26 cellular contexts compared by ENCODE assay signal in genomic region chr13:73684286-73684685, GRCh38.
DNase-seq lines count a peak whose midpoint lies in the region; ATAC-seq and TF ChIP-seq lines count a peak whose summit lies in the region.
"Had no signal": no experiment of that assay in that cellular context is flagged by ENCODE, and none has a peak within 500 bp of the region (broad histone marks: within the 10 kb centered on the region; RNA-seq: fewer than 3 reads in every experiment).

No MANE protein-coding gene starts in this region.

- no peak overlapping the region for H3K4me3 Mint-ChIP-seq in mesothelial cell of epicardium
- H3K4me3 Mint-ChIP-seq: activated naive CD8-positive, alpha-beta T cell; activated T-cell treated with anti-CD3 and anti-CD28 coated beads, Interleukin-2, amount 50 U/mL, for 24 hours; HFFc6; memory B cell; stimulated activated naive CD8-positive, alpha-beta T cell treated with anti-CD3 and anti-CD28 coated beads, Interleukin-15, amount 100 ng/mL, for 72 hours; T-cell had no signal

- peaks cover 6% of the 10 kb centered on the region for H3K9me3 Mint-ChIP-seq in mesothelial cell of epicardium
- H3K9me3 Mint-ChIP-seq: activated T-cell treated with anti-CD3 and anti-CD28 coated beads, Interleukin-2, amount 50 U/mL, for 24 hours; HFFc6; memory B cell; stimulated activated naive CD8-positive, alpha-beta T cell treated with anti-CD3 and anti-CD28 coated beads, Interleukin-15, amount 100 ng/mL, for 72 hours; T-cell had no signal

- DNase-seq in COLO668 (lab: John Stamatoyannopoulos, UW; ENCODE audit: unreplicated experiment) (peak; percentile 29), NCI-H1417 (lab: John Stamatoyannopoulos, UW) (peak in 2 of 3 experiments; percentile 54 to 83), SK-MEL-5 (ENCODE audit: low read depth, low spot score) (peak; percentile 63), mesothelial cell of epicardium (ENCODE audit: low spot score in 2 of 2, unreplicated experiment in 2 of 2) (no peak)
- DNase-seq: activated CD4-positive, alpha-beta T cell treated with anti-CD3 and anti-CD28 coated beads, Interleukin-2, amount 50 U/mL, for 1 hour; activated CD4-positive, CD25-positive, alpha-beta regulatory T cell; activated effector memory CD4-positive, alpha-beta T cell treated with anti-CD3 and anti-CD28 coated beads, Interleukin-2, amount 50 U/mL, for 16 hours; activated T-cell treated with anti-CD3 and anti-CD28 coated beads, Interleukin-2, amount 50 U/mL, for 24 hours; anterior cingulate cortex; DMS79 treated with DMSO at 0.1 percent for 48 hours; GDM1; HFFc6; hypothalamus; NCI-H1105; NCI-H2227 treated with DMSO at 0.1 percent for 48 hours; RPMI8226; stimulated activated CD4-positive, alpha-beta T cell treated with anti-CD3 and anti-CD28 coated beads, Interleukin-1b, Interleukin-23, amount 100 ng/mL, for 48 hours; stimulated activated naive CD8-positive, alpha-beta T cell treated with anti-CD3 and anti-CD28 coated beads, Interleukin-15, amount 100 ng/mL, for 72 hours; T-cell; uterus had no signal

- H3K27me3 Mint-ChIP-seq in mesothelial cell of epicardium (ENCODE audit: low read depth): no peaks in the 10 kb centered on the region
- H3K27me3 Mint-ChIP-seq: activated naive CD8-positive, alpha-beta T cell; activated T-cell treated with anti-CD3 and anti-CD28 coated beads, Interleukin-2, amount 50 U/mL, for 24 hours; memory B cell; stimulated activated naive CD8-positive, alpha-beta T cell treated with anti-CD3 and anti-CD28 coated beads, Interleukin-15, amount 100 ng/mL, for 72 hours; T-cell had no signal

- H3K4me1 Mint-ChIP-seq in mesothelial cell of epicardium: peaks cover 40% of the 10 kb centered on the region
- H3K4me1 Mint-ChIP-seq: memory B cell; stimulated activated naive CD8-positive, alpha-beta T cell treated with anti-CD3 and anti-CD28 coated beads, Interleukin-15, amount 100 ng/mL, for 72 hours had no signal

- peaks cover 8% of the 10 kb centered on the region for H3K36me3 Mint-ChIP-seq in mesothelial cell of epicardium

- no peak for ATAC-seq in HG03469 (IDR thresholded peaks at IDR 0.05; ENCODE audit: unreplicated experiment)
- ATAC-seq in GM21390 (IDR thresholded peaks at IDR 0.05; ENCODE audit: unreplicated experiment): no peak
- no peak for ATAC-seq in HG03439 (IDR thresholded peaks at IDR 0.05; ENCODE audit: unreplicated experiment)
- ATAC-seq: K562; stimulated activated naive CD8-positive, alpha-beta T cell treated with anti-CD3 and anti-CD28 coated beads, Interleukin-15, amount 100 ng/mL, for 72 hours; T-cell had no signal

- no peak for TF ChIP-seq CTCF in mesothelial cell of epicardium (IDR thresholded peaks at IDR 0.05; ENCODE audit: unreplicated experiment)

- H3K27ac Mint-ChIP-seq in mesothelial cell of epicardium: peak overlapping the region; percentile 84
- H3K27ac Mint-ChIP-seq: activated T-cell treated with anti-CD3 and anti-CD28 coated beads, Interleukin-2, amount 50 U/mL, for 24 hours; HFFc6; memory B cell; T-cell had no signal

- in situ Hi-C loops in SK-MEL-5 (cut with HindIII; ENCODE audit: low pct_unique_long_range_greater_than_20kb, low sequenced_read_pairs): no loop called here

Comparison
In these comparisons a context has a peak if more than half of its experiments do, and no peak if none do; other contexts are left out.
1. DNase-seq: peak in COLO668 (single experiment), NCI-H1417 (2 of 3) and SK-MEL-5 (single experiment); none in mesothelial cell of epicardium (0 of 2).